9 cellular contexts compared by ENCODE assay signal in genomic region chr4:112099701-112100289, GRCh38. TPM values are rescaled to one million over a fixed set of nuclear protein-coding genes. Genes with fewer than 3 reads are reported as not detected.
DNase-seq lines count a peak whose midpoint lies in the region; ATAC-seq, FAIRE-seq and TF ChIP-seq lines count a peak whose summit lies in the region.
"Had no signal": no experiment of that assay in that cellular context is flagged by ENCODE, and none has a peak within 500 bp of the region (broad histone marks: within the 10 kb centered on the region; RNA-seq: fewer than 3 reads in every experiment).

No MANE protein-coding gene starts in this region.

- CTCF ChIA-PET in AG04449 (lab: Yijun Ruan, JAX), result interaction anchor here (0.7 to 17.6 kb wide), 35 partner anchors 10 to 666 kb away, joined by 3 to 373 read pairs (median 5); partner anchors contain the start of gene AP1AR

- intact Hi-C loops in left ventricle myocardium superior (cut with micrococcal nuclease), result loop anchor here (1.0 kb wide), 1 partner anchor 136 kb away; no protein-coding TSS in a partner anchor

- H3K27ac Mint-ChIP-seq in activated T-helper 17 cell treated with anti-CD3 and anti-CD28 coated beads, Interleukin-2, amount 50 U/mL, for 72 hours, result no peak overlapping the region
- no peak overlapping the region for H3K27ac Mint-ChIP-seq in T-helper 2 cell treated with Interferon-gamma antibody and Interleukin-4, amounts not matched to agents 5 μg/mL and 100 μg/mL, for 36 hours

- peak; percentile 15 for FAIRE-seq in small intestine (lab: Jason Lieb, UNC)

- no peaks in the 10 kb centered on the region for H3K4me1 Mint-ChIP-seq in activated T-helper 17 cell treated with anti-CD3 and anti-CD28 coated beads, Interleukin-2, amount 50 U/mL, for 72 hours
- peaks cover 11% of the 10 kb centered on the region for H3K4me1 Mint-ChIP-seq in T-helper 2 cell treated with Interferon-gamma antibody and Interleukin-4, amounts not matched to agents 5 μg/mL and 100 μg/mL, for 36 hours (ENCODE audit: low read depth)

- H3K9me3 ChIP-seq in small intestine (ENCODE audit: control insufficient read depth, low read depth), result no peaks in the 10 kb centered on the region
- H3K9me3 ChIP-seq: HAP-1 had no signal

- H3K27me3 ChIP-seq in small intestine (ENCODE audit: control insufficient read depth in 2 of 2, insufficient read depth in 2 of 2, low read length in 2 of 2), result no peaks in the 10 kb centered on the region

- POLR2A ChIA-PET in AG04449 (lab: Yijun Ruan, JAX), result no interaction called here

- no peak overlapping the region for H3K4me3 Mint-ChIP-seq in activated T-helper 17 cell treated with anti-CD3 and anti-CD28 coated beads, Interleukin-2, amount 50 U/mL, for 72 hours
- no peak overlapping the region for H3K4me3 Mint-ChIP-seq in T-helper 2 cell treated with Interferon-gamma antibody and Interleukin-4, amounts not matched to agents 5 μg/mL and 100 μg/mL, for 36 hours

- TF ChIP-seq CTCF in AG04449 (IDR thresholded peaks at IDR 0.05; ENCODE audit: insufficient read depth, low read length, missing control alignments), result peak; percentile 40

- H3K36me3 ChIP-seq in small intestine (ENCODE audit: control insufficient read depth in 2 of 2, insufficient read depth in 2 of 2, low read length in 2 of 2), result no peaks in the 10 kb centered on the region
- H3K36me3 ChIP-seq: HAP-1 had no signal

- H3K4me3 ChIP-seq in AG04449 (ENCODE audit: low read depth, low read length) (no peak overlapping the region), small intestine (ENCODE audit: low read depth in 1 of 2, low read length in 2 of 2) (no peak overlapping the region)
- H3K4me3 ChIP-seq: HAP-1 had no signal

- 8 to 26% (median 18%) methylated on average over 5 of the region's 5 CpGs for WGBS in small intestine, 3 donors

- no peak for DNase-seq in AG04449 (ENCODE audit: low read depth, low spot score)
- peak; percentile 61 for DNase-seq in NCI-H1694 treated with DMSO at 0.1 percent for 48 hours (lab: John Stamatoyannopoulos, UW)
- DNase-seq in left ventricle myocardium superior, result no peak
- peak; percentile 57 for DNase-seq in small intestine
- DNase-seq in T-helper 2 cell treated with Interferon-gamma antibody and Interleukin-4, amounts not matched to agents 5 μg/mL and 100 μg/mL, for 36 hours (ENCODE audit: low spot score), result no peak

- H3K4me1 ChIP-seq in small intestine (ENCODE audit: control insufficient read depth in 2 of 2, insufficient read depth in 1 of 2, low read depth in 1 of 2, low read length in 1 of 2), result no peaks in the 10 kb centered on the region
- H3K4me1 ChIP-seq: HAP-1 had no signal

- ATAC-seq in GM18499 (IDR thresholded peaks at IDR 0.05; ENCODE audit: insufficient read depth, unreplicated experiment), result peak; percentile 71
- ATAC-seq in HG02852 (IDR thresholded peaks at IDR 0.05; ENCODE audit: unreplicated experiment), result peak; percentile 84
- peak; percentile 72 for ATAC-seq in activated T-helper 17 cell treated with anti-CD3 and anti-CD28 coated beads, Interleukin-2, amount 50 U/mL, for 72 hours (replicated peaks)
- peak; percentile 77 for ATAC-seq in left ventricle myocardium superior

- H3K36me3 Mint-ChIP-seq in activated T-helper 17 cell treated with anti-CD3 and anti-CD28 coated beads, Interleukin-2, amount 50 U/mL, for 72 hours (ENCODE audit: low read depth), result no peaks in the 10 kb centered on the region
- H3K36me3 Mint-ChIP-seq in T-helper 2 cell treated with Interferon-gamma antibody and Interleukin-4, amounts not matched to agents 5 μg/mL and 100 μg/mL, for 36 hours (ENCODE audit: low read depth), result no peaks in the 10 kb centered on the region

- no peak overlapping the region for H3K27ac ChIP-seq in small intestine (ENCODE audit: low read depth in 1 of 2, low read length in 1 of 2)

- H3K27me3 Mint-ChIP-seq in activated T-helper 17 cell treated with anti-CD3 and anti-CD28 coated beads, Interleukin-2, amount 50 U/mL, for 72 hours, result no peaks in the 10 kb centered on the region
- H3K27me3 Mint-ChIP-seq in T-helper 2 cell treated with Interferon-gamma antibody and Interleukin-4, amounts not matched to agents 5 μg/mL and 100 μg/mL, for 36 hours (ENCODE audit: low read depth), result peaks cover 23% of the 10 kb centered on the region

- H3K9me3 Mint-ChIP-seq in activated T-helper 17 cell treated with anti-CD3 and anti-CD28 coated beads, Interleukin-2, amount 50 U/mL, for 72 hours, result no peaks in the 10 kb centered on the region
- no peaks in the 10 kb centered on the region for H3K9me3 Mint-ChIP-seq in T-helper 2 cell treated with Interferon-gamma antibody and Interleukin-4, amounts not matched to agents 5 μg/mL and 100 μg/mL, for 36 hours

RNA-seq across cellular contexts. Expression of gene FAM241A, which starts 45.5 kb away (rescaled TPM):
- 1 to 10 TPM; 3.0 to 3.8 TPM for total RNA-seq in activated T-helper 17 cell treated with anti-CD3 and anti-CD28 coated beads, Interleukin-2, amount 50 U/mL, for 72 hours
- total RNA-seq in left ventricle myocardium superior, result 11.3 TPM
- polyA plus RNA-seq in small intestine, result 1 to 10 TPM in 2 of 3 donors, under 1 TPM in 1; 0.45 to 1.9 (median 1.1) TPM

Comparison
In these comparisons a context has a peak if more than half of its experiments do, and no peak if none do; other contexts are left out.
1. DNase-seq: peak in NCI-H1694 treated with DMSO at 0.1 percent for 48 hours (single experiment) and small intestine (single experiment); none in AG04449 (single experiment), left ventricle myocardium superior (single experiment) and T-helper 2 cell treated with Interferon-gamma antibody and Interleukin-4, amounts not matched to agents 5 μg/mL and 100 μg/mL, for 36 hours (single experiment).
2. Peak in every context shown above with its lines, with median percentiles within 50 percentile points of each other: ATAC-seq.